9 cellular contexts compared by ENCODE assay signal in the genomic region with DNA sequence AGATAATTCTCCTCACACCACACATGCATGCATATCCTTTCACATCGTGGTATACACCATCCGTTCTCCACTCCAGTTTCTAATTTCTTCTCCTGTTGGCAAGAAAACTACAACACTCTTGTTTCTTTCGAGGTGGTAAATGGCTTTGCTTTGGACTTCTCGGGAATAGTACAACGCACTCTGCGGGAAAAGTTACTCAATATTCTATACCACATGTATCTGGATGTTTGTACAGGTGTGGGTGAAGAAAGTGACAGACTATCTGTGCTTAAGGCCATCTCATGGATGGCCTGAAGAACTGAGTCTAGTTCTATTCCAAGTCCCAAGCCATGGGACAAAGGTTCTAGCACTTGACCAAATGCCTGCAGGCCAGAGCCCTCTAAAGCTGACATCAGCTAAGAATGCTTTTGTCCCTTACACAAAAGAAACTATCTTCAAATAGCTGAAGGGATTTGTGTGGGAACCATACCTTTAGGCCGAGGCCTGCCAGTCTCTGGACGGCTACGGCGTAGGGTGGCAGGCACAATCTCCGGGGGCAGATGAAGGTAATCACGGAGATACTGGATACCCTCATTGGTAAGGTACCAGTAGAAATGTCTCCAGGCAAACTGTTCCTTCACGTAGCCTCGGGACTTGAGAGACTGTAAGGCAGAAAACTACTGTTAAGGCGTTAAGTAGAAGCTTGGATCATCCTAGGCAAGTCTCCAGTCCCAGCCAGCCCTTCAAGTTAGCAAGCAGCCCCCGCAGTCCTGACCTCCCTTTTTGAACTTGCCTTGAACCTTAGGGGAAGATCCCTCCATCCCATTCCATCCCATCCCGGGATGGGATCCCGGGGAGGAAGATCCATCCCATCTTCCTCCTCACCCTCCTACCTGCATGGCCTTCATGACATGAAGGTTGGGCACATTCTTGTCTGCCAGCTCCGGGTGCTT. TPM values are rescaled to one million over a fixed set of nuclear protein-coding genes. Genes with fewer than 3 reads are reported as not detected.
A peak's percentile ranks its signal among the peaks of the same experiment; 100 is the strongest.
DNase-seq lines count a peak whose midpoint lies in the region; ATAC-seq and TF ChIP-seq lines count a peak whose summit lies in the region.
"Had no signal": no experiment of that assay in that cellular context is flagged by ENCODE, and none has a peak within 500 bp of the region (broad histone marks: within the 10 kb centered on the region; RNA-seq: fewer than 3 reads in every experiment).

No MANE protein-coding gene starts in this region.

- peak overlapping the region; percentile 70 to 88 for H3K4me3 ChIP-seq in ascending aorta
- H3K4me3 ChIP-seq in liver (ENCODE audit: low read depth in 1 of 3, low read length in 3 of 3) = peak overlapping the region in 2 of 3 donors; percentile 82 to 99
- peak overlapping the region; percentile 66 for H3K4me3 ChIP-seq in thymus (ENCODE audit: low read length)

- H3K4me1 ChIP-seq in ascending aorta = peaks cover 0 to 9% of the 10 kb centered on the region in 2 donors
- H3K4me1 ChIP-seq in liver (ENCODE audit: control insufficient read depth in 4 of 4, insufficient read depth in 4 of 4, low read length in 3 of 4) = peaks cover 0 to 15% (median 3%) of the 10 kb centered on the region in 4 donors
- H3K4me1 ChIP-seq in thymus (ENCODE audit: control insufficient read depth, insufficient read depth, low read length) = no peaks in the 10 kb centered on the region

- H3K9ac ChIP-seq in liver (ENCODE audit: low read depth in 1 of 2, low read length in 2 of 2) = peak overlapping the region; percentile 77 to 94

- peak overlapping the region; percentile 98 for H3K27ac Mint-ChIP-seq in activated naive CD4-positive, alpha-beta T cell treated with anti-CD3 and anti-CD28 coated beads for 36 hours

- no peaks in the 10 kb centered on the region for H3K27me3 Mint-ChIP-seq in activated naive CD4-positive, alpha-beta T cell treated with anti-CD3 and anti-CD28 coated beads for 36 hours (ENCODE audit: low read depth)

- ATAC-seq in HG03460 (IDR thresholded peaks at IDR 0.05; ENCODE audit: unreplicated experiment) = no peak
- no peak for ATAC-seq in GM18520 (IDR thresholded peaks at IDR 0.05; ENCODE audit: unreplicated experiment)

- H3K4me1 Mint-ChIP-seq in activated naive CD4-positive, alpha-beta T cell treated with anti-CD3 and anti-CD28 coated beads for 36 hours (ENCODE audit: low read depth) = peaks cover 43% of the 10 kb centered on the region

- peaks cover 55% of the 10 kb centered on the region for H3K36me3 Mint-ChIP-seq in activated naive CD4-positive, alpha-beta T cell treated with anti-CD3 and anti-CD28 coated beads for 36 hours (ENCODE audit: low read depth)

- TF ChIP-seq CTCF in ascending aorta (IDR thresholded peaks at IDR 0.05) = no peak
- no peak for TF ChIP-seq CTCF in liver (IDR thresholded peaks at IDR 0.05; ENCODE audit: low read depth, low read length, missing input control)

- H3K27ac ChIP-seq in ascending aorta = peak overlapping the region; percentile 83 to 85
- H3K27ac ChIP-seq in liver (ENCODE audit: low read depth in 1 of 2, low read length in 2 of 2) = no peak overlapping the region
- H3K27ac ChIP-seq in thymus (ENCODE audit: low read depth) = no peak overlapping the region

- DNase-seq in activated naive CD4-positive, alpha-beta T cell treated with anti-CD3 and anti-CD28 coated beads for 36 hours = no peak
- DNase-seq in activated naive CD4-positive, alpha-beta T cell treated with Interleukin-2 at 50 U/mL for 16 hours = no peak
- DNase-seq in ascending aorta (ENCODE audit: low spot score in 2 of 2) = no peak
- DNase-seq in NCI-H2227 (lab: John Stamatoyannopoulos, UW; ENCODE audit: unreplicated experiment) = no peak

- no peaks in the 10 kb centered on the region for H3K9me3 ChIP-seq in ascending aorta
- no peaks in the 10 kb centered on the region for H3K9me3 ChIP-seq in liver (ENCODE audit: control insufficient read depth in 4 of 4, low read length in 3 of 4)
- H3K9me3 ChIP-seq in thymus (ENCODE audit: control insufficient read depth) = no peaks in the 10 kb centered on the region

- H3K27me3 ChIP-seq in ascending aorta (no peaks in the 10 kb centered on the region), liver (ENCODE audit: control insufficient read depth in 4 of 4, insufficient read depth in 4 of 4, low read length in 3 of 4) (no peaks in the 10 kb centered on the region), thymus (ENCODE audit: control insufficient read depth, insufficient read depth) (no peaks in the 10 kb centered on the region)

- peaks cover 44 to 54% of the 10 kb centered on the region in 2 donors for H3K36me3 ChIP-seq in ascending aorta
- peaks cover 8 to 45% (median 31%) of the 10 kb centered on the region in 4 donors for H3K36me3 ChIP-seq in liver (ENCODE audit: control insufficient read depth in 4 of 4, insufficient read depth in 3 of 4, low read depth in 1 of 4, low read length in 3 of 4)
- peaks cover 42% of the 10 kb centered on the region for H3K36me3 ChIP-seq in thymus (ENCODE audit: control insufficient read depth, insufficient read depth)

- intact Hi-C loops in activated naive CD4-positive, alpha-beta T cell treated with anti-CD3 and anti-CD28 coated beads for 36 hours (cut with micrococcal nuclease) = no loop called here
- intact Hi-C loops in ascending aorta (cut with DNase I) = loop anchor here (5.0 kb wide), 1 partner anchor 333 kb away; a partner anchor contains a TSS

- no peak for TF ChIP-seq RAD21 in liver (IDR thresholded peaks at IDR 0.05)

- no peaks in the 10 kb centered on the region for H3K9me3 Mint-ChIP-seq in activated naive CD4-positive, alpha-beta T cell treated with anti-CD3 and anti-CD28 coated beads for 36 hours

- H3K4me3 Mint-ChIP-seq in activated naive CD4-positive, alpha-beta T cell treated with anti-CD3 and anti-CD28 coated beads for 36 hours = peak overlapping the region; percentile 98

- CTCF ChIA-PET in activated naive CD4-positive, alpha-beta T cell treated with anti-CD3 and anti-CD28 coated beads for 36 hours (lab: Charles Lee) = no interaction called here

- 83% methylated on average over 19 of the region's 19 CpGs for WGBS in liver
- WGBS in thymus = 91% methylated on average over 19 of the region's 19 CpGs

TF ChIP-seq in liver, 16 proteins besides CTCF, POLR2A, EP300 and RAD21:
- TF ChIP-seq JUND (IDR thresholded peaks at IDR 0.05) (no peak), YY1 (IDR thresholded peaks at IDR 0.05) (no peak), FOXA2 (IDR thresholded peaks at IDR 0.05) (no peak), GABPA (IDR thresholded peaks at IDR 0.05 in 1 of 2, conservative IDR thresholded peaks at IDR 0.05 in 1 of 2) (no peak), SP1 (IDR thresholded peaks at IDR 0.05) (no peak), HNF4G (IDR thresholded peaks at IDR 0.05) (no peak), TAF1 (conservative IDR thresholded peaks at IDR 0.05) (no peak), EGR1 (IDR thresholded peaks at IDR 0.05; ENCODE audit: low read depth in 2 of 2) (no peak), RXRA (IDR thresholded peaks at IDR 0.05) (no peak), NR2F2 (IDR thresholded peaks at IDR 0.05) (no peak), FOXA1 (IDR thresholded peaks at IDR 0.05) (no peak)
- TF ChIP-seq, protein P1, sequence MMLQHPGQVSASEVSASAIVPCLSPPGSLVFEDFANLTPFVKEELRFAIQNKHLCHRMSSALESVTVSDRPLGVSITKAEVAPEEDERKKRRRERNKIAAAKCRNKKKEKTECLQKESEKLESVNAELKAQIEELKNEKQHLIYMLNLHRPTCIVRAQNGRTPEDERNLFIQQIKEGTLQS (IDR thresholded peaks at IDR 0.05) = no peak

RNA-seq across cellular contexts. Expression of a gene that starts 1.4 kb away (rescaled TPM):
- total RNA-seq in activated naive CD4-positive, alpha-beta T cell treated with anti-CD3 and anti-CD28 coated beads for 36 hours = 1,000 to 10,000 TPM; 2,718 to 2,727 TPM
- 1,703 TPM for total RNA-seq in ascending aorta
- 100 to 1,000 TPM; 744 to 970 TPM for total RNA-seq in liver
- polyA plus RNA-seq in liver = 100 to 1,000 TPM; 294 to 920 TPM
- polyA plus RNA-seq in thymus = 2,778 TPM

RNA-seq across cellular contexts. Expression of a gene that starts 32.0 kb away (rescaled TPM):
- total RNA-seq in activated naive CD4-positive, alpha-beta T cell treated with anti-CD3 and anti-CD28 coated beads for 36 hours = 10 to 100 TPM; 14.0 to 14.3 TPM
- 18.8 TPM for total RNA-seq in ascending aorta
- total RNA-seq in liver = 10 to 100 TPM; 11.3 to 20.2 TPM
- polyA plus RNA-seq in liver = 1 to 10 TPM; 3.2 to 7.6 TPM
- polyA plus RNA-seq in thymus = 9.7 TPM

RNA-seq across cellular contexts. Expression of a gene that starts 41.4 kb away (rescaled TPM):
- total RNA-seq in activated naive CD4-positive, alpha-beta T cell treated with anti-CD3 and anti-CD28 coated beads for 36 hours = under 1 TPM; 0.07 to 0.15 TPM
- total RNA-seq in ascending aorta = not detected
- total RNA-seq in liver = under 1 TPM; 0.14 to 0.17 TPM
- polyA plus RNA-seq in liver = under 1 TPM; 0.03 to 0.17 TPM
- 1.2 TPM for polyA plus RNA-seq in thymus
- total RNA-seq: LHCN-M2 had no signal

Comparison
In these comparisons a context has a peak if more than half of its experiments do, and no peak if none do; other contexts are left out.
1. H3K27ac ChIP-seq: peak in ascending aorta (2 of 2); none in liver (0 of 2) and thymus (single experiment).
2. Peak in every context shown above with its lines, with median percentiles within 50 percentile points of each other: H3K4me3 ChIP-seq.